20 cellular contexts compared by ENCODE assay signal in genomic region chr5:122480146-122480545, GRCh38.
DNase-seq lines count a peak whose midpoint lies in the region; ATAC-seq, FAIRE-seq and TF ChIP-seq lines count a peak whose summit lies in the region.
"Had no signal": no experiment of that assay in that cellular context is flagged by ENCODE, and none has a peak within 500 bp of the region (broad histone marks: within the 10 kb centered on the region; RNA-seq: fewer than 3 reads in every experiment).

No MANE protein-coding gene starts in this region.

- H3K27ac ChIP-seq in A549 (peak overlapping the region; percentile 67 to 71; a peak in 4 of 6 replicates), foreskin keratinocyte (no peak overlapping the region)

- H3K36me3 Mint-ChIP-seq in nephron (ENCODE audit: low read depth), result no peaks in the 10 kb centered on the region
- H3K36me3 Mint-ChIP-seq: CD14-positive monocyte had no signal

- DNase-seq in A549 (ENCODE audit: low read depth in 1 of 2, low spot score in 1 of 2), result no peak
- DNase-seq in HT-29 (ENCODE audit: low spot score), result peak; percentile 41
- DNase-seq in foreskin keratinocyte, result no peak
- DNase-seq in dedifferentiated amniotic fluid mesenchymal stem cell (ENCODE audit: extremely low spot score), result no peak
- no peak for DNase-seq in NCI-H748 (lab: John Stamatoyannopoulos, UW; ENCODE audit: unreplicated experiment)
- no peak for DNase-seq in activated effector memory CD4-positive, alpha-beta T cell treated with anti-CD3 and anti-CD28 coated beads, Interleukin-2, amount 50 U/mL, for 16 hours
- no peak for DNase-seq in activated naive CD4-positive, alpha-beta T cell (lab: John Stamatoyannopoulos, UW)
- DNase-seq: COR-L47, DND-41, GDM1, HCEC 1CT, NCI-H1092, NCI-H187, NCI-H2171, SIG-M5 had no signal

- H3K9me3 Mint-ChIP-seq in nephron, result peaks cover 7% of the 10 kb centered on the region

- CTCF ChIA-PET in A549 (lab: Yijun Ruan, JAX), result no interaction called here

- no peak for FAIRE-seq in A549 (lab: Jason Lieb, UNC)
- FAIRE-seq: A204.1, K562, RCC 7860 had no signal

- WGBS in A549 (ENCODE audit: missing lambda C conversion rate), result 0% methylated on average over 1 of the region's 1 CpG

- TF ChIP-seq POLR2A in A549 (IDR thresholded peaks at IDR 0.05; ENCODE audit: low read length), result no peak

- no peak for TF ChIP-seq RAD21 in A549 (conservative IDR thresholded peaks at IDR 0.05 in 1 of 2, IDR thresholded peaks at IDR 0.05 in 1 of 2)

- H3K27me3 ChIP-seq in foreskin keratinocyte, result no peaks in the 10 kb centered on the region

- no peak overlapping the region for H3K4me3 Mint-ChIP-seq in nephron
- H3K4me3 Mint-ChIP-seq: CD14-positive monocyte had no signal

- TF ChIP-seq EP300 in A549 (IDR thresholded peaks at IDR 0.05), result no peak

- peaks cover 24% of the 10 kb centered on the region for H3K4me1 ChIP-seq in A549
- H3K4me1 ChIP-seq in foreskin keratinocyte, result peaks cover 2% of the 10 kb centered on the region

- H3K9me3 ChIP-seq in A549, result no peaks in the 10 kb centered on the region

- TF ChIP-seq CTCF in A549 (IDR thresholded peaks at IDR 0.05) (no peak), foreskin keratinocyte (conservative IDR thresholded peaks at IDR 0.05) (no peak), nephron (IDR thresholded peaks at IDR 0.05; ENCODE audit: unreplicated experiment in 3 of 3) (no peak)

- POLR2A ChIA-PET in A549 (lab: Yijun Ruan, JAX), result no interaction called here

- no peak overlapping the region for H3K4me3 ChIP-seq in A549
- H3K4me3 ChIP-seq: K562 had no signal

- ATAC-seq in A549, result no peak; a peak in 1 of 6 replicates
- peak; percentile 18 for ATAC-seq in foreskin keratinocyte
- ATAC-seq: K562 had no signal

- peaks cover 15% of the 10 kb centered on the region for H3K4me1 Mint-ChIP-seq in nephron
- H3K4me1 Mint-ChIP-seq: CD14-positive monocyte had no signal

- peak overlapping the region; percentile 62 for H3K4me2 ChIP-seq in A549

- H3K27me3 Mint-ChIP-seq in nephron (ENCODE audit: low read depth), result no peaks in the 10 kb centered on the region

- peak overlapping the region; percentile 13 to 72 (median 16) for H3K27ac Mint-ChIP-seq in nephron
- H3K27ac Mint-ChIP-seq: CD14-positive monocyte had no signal

TF ChIP-seq in A549, 52 proteins besides CTCF, POLR2A, EP300 and RAD21:
- TF ChIP-seq CEBPB (IDR thresholded peaks at IDR 0.05), result no peak
- no peak for TF ChIP-seq EHMT2 (IDR thresholded peaks at IDR 0.05; ENCODE audit: low read depth)
- no peak for TF ChIP-seq HOXB5 (CRISPR knock-in tag; IDR thresholded peaks at IDR 0.05)
- TF ChIP-seq, protein P1, sequence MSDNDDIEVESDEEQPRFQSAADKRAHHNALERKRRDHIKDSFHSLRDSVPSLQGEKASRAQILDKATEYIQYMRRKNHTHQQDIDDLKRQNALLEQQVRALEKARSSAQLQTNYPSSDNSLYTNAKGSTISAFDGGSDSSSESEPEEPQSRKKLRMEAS (IDR thresholded peaks at IDR 0.05), result no peak
- no peak for TF ChIP-seq JUN (IDR thresholded peaks at IDR 0.05)
TF ChIP-seq in A549: peak in this region for 0.
